ENCODE assay signal across 11 cellular contexts in the genomic region with DNA sequence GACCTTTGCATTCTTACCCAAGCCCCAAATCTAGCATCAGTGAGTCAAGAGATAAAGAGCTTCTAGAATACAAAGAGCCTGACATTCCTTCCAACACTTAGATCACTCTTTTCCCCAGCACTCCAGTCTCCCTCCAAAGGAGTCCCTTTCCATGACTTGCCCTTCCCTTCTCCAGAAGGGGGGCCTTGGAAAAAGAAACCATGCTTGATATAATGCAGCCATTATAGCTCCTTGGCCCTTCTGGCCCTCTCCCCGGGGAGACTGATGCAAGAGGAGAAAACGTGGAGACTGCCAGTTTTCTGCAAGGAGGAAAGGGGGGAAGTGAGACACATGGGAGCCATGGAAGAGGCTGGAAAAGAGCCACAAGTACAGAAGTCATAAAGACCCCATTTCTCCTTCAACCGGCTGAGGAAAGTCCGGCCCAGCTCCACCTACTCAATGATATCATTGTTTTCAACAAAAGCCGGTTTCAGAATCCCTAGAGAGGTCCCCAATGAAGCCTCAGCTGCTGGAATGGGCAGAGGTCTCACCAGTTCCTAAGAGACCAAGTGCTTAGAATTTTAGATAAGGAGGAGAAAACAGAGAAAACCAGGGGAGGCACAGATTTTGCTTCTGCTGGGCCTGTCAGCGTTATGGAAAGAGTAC. TPM values are rescaled to one million over a fixed set of nuclear protein-coding genes. Genes with fewer than 3 reads are reported as not detected.
A peak's percentile ranks its signal among the peaks of the same experiment; 100 is the strongest.
DNase-seq lines count a peak whose midpoint lies in the region; ATAC-seq lines count a peak whose summit lies in the region.
"Had no signal": no experiment of that assay in that cellular context is flagged by ENCODE, and none has a peak within 500 bp of the region (broad histone marks: within the 10 kb centered on the region; RNA-seq: fewer than 3 reads in every experiment).

No MANE protein-coding gene starts in this region.

- no peak overlapping the region for H3K4me3 Mint-ChIP-seq in activated CD4-positive, alpha-beta T cell treated with anti-CD3 and anti-CD28 coated beads for 36 hours
- no peak overlapping the region for H3K4me3 Mint-ChIP-seq in activated naive CD8-positive, alpha-beta T cell treated with anti-CD3 and anti-CD28 coated beads, Interleukin-2, amount 10 ng/mL, durations not matched to agents 7 days and 5 days
- no peak overlapping the region for H3K4me3 Mint-ChIP-seq in stimulated activated naive B cell treated with anti-CD40 and anti-IgM and Interleukin-4, amounts not matched to agents 10 μg/mL and 1 μg/mL and 100 μg/mL, for 72 hours

- H3K27ac ChIP-seq in SJCRH30: no peak overlapping the region

- CTCF ChIA-PET in activated CD4-positive, alpha-beta T cell treated with anti-CD3 and anti-CD28 coated beads for 36 hours (lab: Charles Lee): interaction anchor here (1.0 to 1.4 kb wide), 2 partner anchors 15 to 105 kb away, joined by 3 to 4 read pairs; no protein-coding TSS in a partner anchor

- no peaks in the 10 kb centered on the region for H3K9me3 Mint-ChIP-seq in activated CD4-positive, alpha-beta T cell treated with anti-CD3 and anti-CD28 coated beads for 36 hours (ENCODE audit: low read depth)
- H3K9me3 Mint-ChIP-seq in activated naive CD8-positive, alpha-beta T cell treated with anti-CD3 and anti-CD28 coated beads, Interleukin-2, amount 10 ng/mL, durations not matched to agents 7 days and 5 days: no peaks in the 10 kb centered on the region
- H3K9me3 Mint-ChIP-seq in stimulated activated naive B cell treated with anti-CD40 and anti-IgM and Interleukin-4, amounts not matched to agents 10 μg/mL and 1 μg/mL and 100 μg/mL, for 72 hours: no peaks in the 10 kb centered on the region

- no peaks in the 10 kb centered on the region for H3K27me3 Mint-ChIP-seq in activated CD4-positive, alpha-beta T cell treated with anti-CD3 and anti-CD28 coated beads for 36 hours
- no peaks in the 10 kb centered on the region for H3K27me3 Mint-ChIP-seq in activated naive CD8-positive, alpha-beta T cell treated with anti-CD3 and anti-CD28 coated beads, Interleukin-2, amount 10 ng/mL, durations not matched to agents 7 days and 5 days
- H3K27me3 Mint-ChIP-seq in stimulated activated naive B cell treated with anti-CD40 and anti-IgM and Interleukin-4, amounts not matched to agents 10 μg/mL and 1 μg/mL and 100 μg/mL, for 72 hours: no peaks in the 10 kb centered on the region

- H3K4me3 ChIP-seq in SJCRH30: no peak overlapping the region
- H3K4me3 ChIP-seq: A549 had no signal

- H3K9me3 ChIP-seq in SJCRH30 (replicated peaks): no peaks in the 10 kb centered on the region; the same call in 1 of the 2 replicates
- H3K9me3 ChIP-seq: A549 had no signal

- POLR2A ChIA-PET in activated CD4-positive, alpha-beta T cell treated with anti-CD3 and anti-CD28 coated beads for 36 hours (lab: Charles Lee): interaction anchor here (0.6 kb wide), 1 partner anchor 81 kb away, joined by 5 read pairs; no protein-coding TSS in a partner anchor
- POLR2A ChIA-PET in activated naive CD8-positive, alpha-beta T cell treated with anti-CD3 and anti-CD28 coated beads, Interleukin-2, amount 10 ng/mL, durations not matched to agents 7 days and 5 days (lab: Charles Lee): interaction anchor here (1.1 kb wide), 1 partner anchor 22 kb away, joined by 5 read pairs; no protein-coding TSS in a partner anchor

- intact Hi-C loops in activated CD4-positive, alpha-beta T cell treated with anti-CD3 and anti-CD28 coated beads for 36 hours (cut with DNase I, micrococcal nuclease): no loop called here
- intact Hi-C loops in left cardiac atrium (cut with DNase I): no loop called here

- H3K27me3 ChIP-seq in SJCRH30: no peaks in the 10 kb centered on the region

- H3K4me1 Mint-ChIP-seq in activated CD4-positive, alpha-beta T cell treated with anti-CD3 and anti-CD28 coated beads for 36 hours: peaks cover 92% of the 10 kb centered on the region
- H3K4me1 Mint-ChIP-seq in activated naive CD8-positive, alpha-beta T cell treated with anti-CD3 and anti-CD28 coated beads, Interleukin-2, amount 10 ng/mL, durations not matched to agents 7 days and 5 days: peaks cover 66% of the 10 kb centered on the region
- H3K4me1 Mint-ChIP-seq in stimulated activated naive B cell treated with anti-CD40 and anti-IgM and Interleukin-4, amounts not matched to agents 10 μg/mL and 1 μg/mL and 100 μg/mL, for 72 hours: peaks cover 69 to 100% of the 10 kb centered on the region in 2 donors

- H3K36me3 ChIP-seq in SJCRH30: peaks cover 26% of the 10 kb centered on the region

- no peaks in the 10 kb centered on the region for H3K4me1 ChIP-seq in SJCRH30

- peaks cover 22% of the 10 kb centered on the region for H3K36me3 Mint-ChIP-seq in activated CD4-positive, alpha-beta T cell treated with anti-CD3 and anti-CD28 coated beads for 36 hours (ENCODE audit: low read depth)
- H3K36me3 Mint-ChIP-seq in activated naive CD8-positive, alpha-beta T cell treated with anti-CD3 and anti-CD28 coated beads, Interleukin-2, amount 10 ng/mL, durations not matched to agents 7 days and 5 days: peaks cover 31% of the 10 kb centered on the region
- peaks cover 20 to 43% of the 10 kb centered on the region in 2 donors for H3K36me3 Mint-ChIP-seq in stimulated activated naive B cell treated with anti-CD40 and anti-IgM and Interleukin-4, amounts not matched to agents 10 μg/mL and 1 μg/mL and 100 μg/mL, for 72 hours

- DNase-seq in activated CD4-positive, alpha-beta T cell treated with anti-CD3 and anti-CD28 coated beads for 36 hours: no peak
- DNase-seq in activated CD4-positive, alpha-beta T cell treated with anti-CD3 and anti-CD28 coated beads, Interleukin-2, amount 50 U/mL, for 48 hours: no peak
- no peak for DNase-seq in activated naive CD8-positive, alpha-beta T cell treated with anti-CD3 and anti-CD28 coated beads, Interleukin-2, amount 10 ng/mL, durations not matched to agents 7 days and 5 days
- peak; percentile 72 for DNase-seq in left cardiac atrium
- DNase-seq in stimulated activated naive B cell treated with anti-CD40 and anti-IgM and Interleukin-4, amounts not matched to agents 10 μg/mL and 1 μg/mL and 100 μg/mL, for 72 hours: no peak
- DNase-seq in NCI-H524 (lab: John Stamatoyannopoulos, UW): no peak
- no peak for DNase-seq in SJCRH30
- DNase-seq: activated naive CD4-positive, alpha-beta T cell treated with Interleukin-2 at 50 U/mL for 16 hours; DMS53 had no signal

- no peak for ATAC-seq in activated CD4-positive, alpha-beta T cell treated with anti-CD3 and anti-CD28 coated beads for 36 hours
- ATAC-seq in activated naive CD8-positive, alpha-beta T cell treated with anti-CD3 and anti-CD28 coated beads, Interleukin-2, amount 10 ng/mL, durations not matched to agents 7 days and 5 days (ENCODE audit: low read depth): no peak
- ATAC-seq in left cardiac atrium (peak; percentile 50 to 69), HG03095 (IDR thresholded peaks at IDR 0.05; ENCODE audit: unreplicated experiment) (no peak)
- ATAC-seq in stimulated activated naive B cell treated with anti-CD40 and anti-IgM and Interleukin-4, amounts not matched to agents 10 μg/mL and 1 μg/mL and 100 μg/mL, for 72 hours (replicated peaks): no peak
- ATAC-seq: A549 had no signal

- peak overlapping the region; percentile 70 for H3K27ac Mint-ChIP-seq in activated CD4-positive, alpha-beta T cell treated with anti-CD3 and anti-CD28 coated beads for 36 hours
- H3K27ac Mint-ChIP-seq in activated naive CD8-positive, alpha-beta T cell treated with anti-CD3 and anti-CD28 coated beads, Interleukin-2, amount 10 ng/mL, durations not matched to agents 7 days and 5 days: peak overlapping the region; percentile 57
- H3K27ac Mint-ChIP-seq in stimulated activated naive B cell treated with anti-CD40 and anti-IgM and Interleukin-4, amounts not matched to agents 10 μg/mL and 1 μg/mL and 100 μg/mL, for 72 hours: peak overlapping the region; percentile 95

RNA-seq across cellular contexts. Expression of gene ADAM19, which starts 29.0 kb away (rescaled TPM):
- 10 to 100 TPM; 63.6 to 69.5 TPM for total RNA-seq in activated CD4-positive, alpha-beta T cell treated with anti-CD3 and anti-CD28 coated beads for 36 hours
- 10 to 100 TPM; 28.3 to 29.0 TPM for total RNA-seq in activated naive CD8-positive, alpha-beta T cell treated with anti-CD3 and anti-CD28 coated beads, Interleukin-2, amount 10 ng/mL, durations not matched to agents 7 days and 5 days
- 10 to 100 TPM; 19.0 to 57.5 TPM for total RNA-seq in left cardiac atrium
- total RNA-seq in SJCRH30 (2014; rRNA removed; shearing (Covaris generic)): 45.1 and 50.0 TPM in 2 replicates

Comparison
In these comparisons a context has a peak if more than half of its experiments do, and no peak if none do; other contexts are left out.
1. ATAC-seq: peak in left cardiac atrium (2 of 2); none in activated CD4-positive, alpha-beta T cell treated with anti-CD3 and anti-CD28 coated beads for 36 hours (single experiment), activated naive CD8-positive, alpha-beta T cell treated with anti-CD3 and anti-CD28 coated beads, Interleukin-2, amount 10 ng/mL, durations not matched to agents 7 days and 5 days (single experiment), stimulated activated naive B cell treated with anti-CD40 and anti-IgM and Interleukin-4, amounts not matched to agents 10 μg/mL and 1 μg/mL and 100 μg/mL, for 72 hours (0 of 2) and HG03095 (single experiment).
2. Peak in every context shown above with its lines, with median percentiles within 50 percentile points of each other: H3K27ac Mint-ChIP-seq.